In genomic region chr13:94749162-94749561, GRCh38 we compare ENCODE assay signal across 30 cellular contexts. TPM values are rescaled to one million over a fixed set of nuclear protein-coding genes. Genes with fewer than 3 reads are reported as not detected.
DNase-seq lines count a peak whose midpoint lies in the region; ATAC-seq, FAIRE-seq and TF ChIP-seq lines count a peak whose summit lies in the region.
"Had no signal": no experiment of that assay in that cellular context is flagged by ENCODE, and none has a peak within 500 bp of the region (broad histone marks: within the 10 kb centered on the region; RNA-seq: fewer than 3 reads in every experiment).

No MANE protein-coding gene starts in this region.

- H3K4me1 ChIP-seq in H1 (replicated peaks in 1 of 4; ENCODE audit: control insufficient read depth in 3 of 4, insufficient read depth in 4 of 4, low read length in 3 of 4): peaks cover 0 to 3% (median 0%) of the 10 kb centered on the region in 4 experiments; a peak in 1 of 7 replicates
- H3K4me1 ChIP-seq in right lobe of liver: no peaks in the 10 kb centered on the region
- H3K4me1 ChIP-seq: BE2C, BLaER1 had no signal

- no peaks in the 10 kb centered on the region for H3K27me3 Mint-ChIP-seq in type B pancreatic cell

- POLR2A ChIA-PET in H1 (lab: Charles Lee; ENCODE audit: partially characterized antibody): no interaction called here

- H4K20me1 ChIP-seq in H1 (replicated peaks in 1 of 2; ENCODE audit: control insufficient read depth in 1 of 2, insufficient read depth in 2 of 2, low read length in 2 of 2): no peaks in the 10 kb centered on the region
- H4K20me1 ChIP-seq: BLaER1 had no signal

- H3K4me1 Mint-ChIP-seq in type B pancreatic cell (ENCODE audit: unreplicated experiment): no peaks in the 10 kb centered on the region
- H3K4me1 Mint-ChIP-seq: CD14-positive monocyte; CD4-positive, alpha-beta memory T cell; CD4-positive, CD25-positive, alpha-beta regulatory T cell; CD8-positive, alpha-beta memory T cell had no signal

- no peak overlapping the region for H2BK20ac ChIP-seq in H1 (ENCODE audit: low read length)

- DNase-seq in H54 (ENCODE audit: insufficient read length, low spot score) (no peak), H1 (ENCODE audit: low read depth in 1 of 2, low spot score in 2 of 2) (no peak), type B pancreatic cell (ENCODE audit: extremely low spot score, unreplicated experiment) (no peak), GM19240 (ENCODE audit: insufficient read length, low spot score) (no peak), anterior cingulate cortex (lab: John Stamatoyannopoulos, UW) (no peak), right lobe of liver (no peak)
- DNase-seq: 8988T; ACHN; BE2C; C1 segment of cervical spinal cord; CD4-positive, alpha-beta memory T cell; CD4-positive, CD25-positive, alpha-beta regulatory T cell; CD8-positive, alpha-beta memory T cell; COR-L47; DMS 273 treated with DMSO at 0.1 percent for 48 hours; DMS153; DMS53; DMS79; DND-41; EL; GDM1 had no signal

- no peak overlapping the region for H3K18ac ChIP-seq in H1 (ENCODE audit: extremely low read depth, low read length)

- no peak overlapping the region for H3K23ac ChIP-seq in H1 (ENCODE audit: insufficient read length)

- no peak overlapping the region for H2BK5ac ChIP-seq in H1 (ENCODE audit: low read depth, low read length)

- H2AFZ ChIP-seq in H1 (ENCODE audit: low read length): peak overlapping the region; percentile 26; the same call in 1 of the 2 replicates

- H3K9ac ChIP-seq in H1 (replicated peaks in 1 of 4; ENCODE audit: extremely low read depth in 1 of 4, low read depth in 3 of 4, low read length in 3 of 4): no peak overlapping the region
- H3K9ac ChIP-seq: BLaER1 had no signal

- H3K9me3 ChIP-seq in H1 (ENCODE audit: insufficient read depth in 2 of 2, low read depth in 1 of 2, low read length in 1 of 2): no peaks in the 10 kb centered on the region
- no peaks in the 10 kb centered on the region for H3K9me3 ChIP-seq in right lobe of liver
- H3K9me3 ChIP-seq: BE2C, BLaER1 had no signal

- no peaks in the 10 kb centered on the region for H3K36me3 ChIP-seq in H1 (ENCODE audit: control insufficient read depth in 2 of 4, insufficient read depth in 4 of 4, low read length in 3 of 4)
- H3K36me3 ChIP-seq in right lobe of liver: no peaks in the 10 kb centered on the region
- H3K36me3 ChIP-seq: BE2C, BLaER1 had no signal

- no peak overlapping the region for H3K14ac ChIP-seq in H1 (ENCODE audit: insufficient read length)

- FAIRE-seq in H54 (lab: Jason Lieb, UNC): peak; percentile 11
- FAIRE-seq in H1 (lab: Jason Lieb, UNC): no peak
- FAIRE-seq: A204.1, GM12878, GM12892, GM18507 had no signal

- H3K9me3 Mint-ChIP-seq in type B pancreatic cell: no peaks in the 10 kb centered on the region
- H3K9me3 Mint-ChIP-seq: CD4-positive, CD25-positive, alpha-beta regulatory T cell; CD8-positive, alpha-beta memory T cell had no signal

- H2BK12ac ChIP-seq in H1 (ENCODE audit: low read depth, low read length): no peak overlapping the region

- no peak overlapping the region for H4K91ac ChIP-seq in H1 (replicated peaks; ENCODE audit: insufficient read length, low read length)

- intact Hi-C loops in right lobe of liver (cut with DNase I): no loop called here

- no peaks in the 10 kb centered on the region for H3K79me1 ChIP-seq in H1 (ENCODE audit: low read depth, low read length)

- H4K8ac ChIP-seq in H1 (ENCODE audit: extremely low read depth, insufficient read depth, low read length): no peak overlapping the region

- TF ChIP-seq CTCF in H1 (IDR thresholded peaks at IDR 0.05; ENCODE audit: control extremely low read depth in 1 of 3, insufficient read depth in 1 of 3, low read depth in 1 of 3, low read length in 3 of 3) (no peak), type B pancreatic cell (conservative IDR thresholded peaks at IDR 0.05) (no peak), right lobe of liver (IDR thresholded peaks at IDR 0.05) (no peak)

- peak overlapping the region; percentile 7 for H3K27ac Mint-ChIP-seq in type B pancreatic cell
- H3K27ac Mint-ChIP-seq: CD14-positive monocyte; CD4-positive, alpha-beta memory T cell; CD4-positive, CD25-positive, alpha-beta regulatory T cell had no signal

- H3K4ac ChIP-seq in H1 (replicated peaks; ENCODE audit: insufficient read length, low read depth, low read length): no peak overlapping the region

- no peak overlapping the region for H2AK5ac ChIP-seq in H1 (ENCODE audit: low read depth, low read length)

- ATAC-seq in right lobe of liver: no peak
- ATAC-seq: GM12878 had no signal

- TF ChIP-seq RAD21 in H1 (IDR thresholded peaks at IDR 0.05 in 1 of 2, conservative IDR thresholded peaks at IDR 0.05 in 1 of 2; ENCODE audit: low read depth in 2 of 2, low read length in 2 of 2): no peak

- CTCF ChIA-PET in H1 (lab: Charles Lee; ENCODE audit: partially characterized antibody): interaction anchor here (0.5 to 0.6 kb wide), 2 partner anchors 118 to 200 kb away, joined by 3 to 5 read pairs; no protein-coding TSS in a partner anchor

- H3K27me3 ChIP-seq in H1 (replicated peaks in 1 of 4; ENCODE audit: control insufficient read depth in 3 of 4, extremely low read depth in 1 of 4, insufficient read depth in 3 of 4, low read length in 3 of 4) (no peaks in the 10 kb centered on the region), right lobe of liver (no peaks in the 10 kb centered on the region)
- H3K27me3 ChIP-seq: BLaER1 had no signal

- no peak for TF ChIP-seq POLR2A in H54 (IDR thresholded peaks at IDR 0.05; ENCODE audit: low read depth, low read length)
- no peak for TF ChIP-seq POLR2A in H1 (IDR thresholded peaks at IDR 0.05; ENCODE audit: control extremely low read depth in 1 of 2, low read depth in 2 of 2, low read length in 2 of 2)
- TF ChIP-seq POLR2A in right lobe of liver (IDR thresholded peaks at IDR 0.05): no peak

- no peaks in the 10 kb centered on the region for H3K23me2 ChIP-seq in H1 (ENCODE audit: low read depth, low read length)

- no peak overlapping the region for H3K4me2 ChIP-seq in H1 (ENCODE audit: insufficient read depth in 1 of 2, low read depth in 2 of 2, low read length in 2 of 2)
- H3K4me2 ChIP-seq: BLaER1 had no signal

- H3K27ac ChIP-seq in H1 (ENCODE audit: low read depth, low read length): no peak overlapping the region
- no peak overlapping the region for H3K27ac ChIP-seq in right lobe of liver
- H3K27ac ChIP-seq: BLaER1 had no signal

- H3K4me3 ChIP-seq in H1 (ENCODE audit: extremely low read depth in 1 of 4, insufficient read depth in 2 of 4, low read depth in 3 of 4, low read length in 4 of 4): no peak overlapping the region
- no peak overlapping the region for H3K4me3 ChIP-seq in right lobe of liver
- H3K4me3 ChIP-seq: BLaER1, GM12878 had no signal

- no peak overlapping the region for H4K5ac ChIP-seq in H1 (ENCODE audit: insufficient read length, low read depth, low read length)

- H3K56ac ChIP-seq in H1 (replicated peaks; ENCODE audit: insufficient read length, low read depth, low read length): no peak overlapping the region

- WGBS in H1 (ENCODE audit: extremely low coverage in 1 of 2, insufficient coverage in 1 of 2, insufficient read length in 1 of 2, insufficient replicate concordance in 2 of 2, low coverage in 1 of 2, low lambda C conversion rate in 2 of 2, missing lambda C conversion rate in 1 of 2), 2 experiments: 85% methylated on average over 1 of the region's 1 CpG; no CpG with 5 or more reads in 1 of the 2 experiments
- 70% methylated on average over 1 of the region's 1 CpG for WGBS in right lobe of liver (ENCODE audit: insufficient coverage, low coverage, low lambda C conversion rate, missing lambda C conversion rate)

- H3K36me3 Mint-ChIP-seq in type B pancreatic cell: no peaks in the 10 kb centered on the region
- H3K36me3 Mint-ChIP-seq: CD14-positive monocyte; CD4-positive, alpha-beta memory T cell; CD4-positive, CD25-positive, alpha-beta regulatory T cell; CD8-positive, alpha-beta memory T cell had no signal

- no peaks in the 10 kb centered on the region for H3K79me2 ChIP-seq in H1 (ENCODE audit: control insufficient read depth in 1 of 2, insufficient read depth in 2 of 2, low read length in 2 of 2)

- peak overlapping the region; percentile 9 for H3K4me3 Mint-ChIP-seq in type B pancreatic cell
- H3K4me3 Mint-ChIP-seq: CD14-positive monocyte; CD4-positive, alpha-beta memory T cell; CD4-positive, CD25-positive, alpha-beta regulatory T cell; CD8-positive, alpha-beta memory T cell had no signal

- no peak for TF ChIP-seq EP300 in H1 (IDR thresholded peaks at IDR 0.05; ENCODE audit: borderline replicate concordance in 1 of 2, low read depth in 2 of 2, low read length in 2 of 2)

- no peak overlapping the region for H2BK120ac ChIP-seq in H1 (replicated peaks; ENCODE audit: low read depth, low read length)

- H2BK15ac ChIP-seq in H1 (ENCODE audit: low read length): no peak overlapping the region

TF ChIP-seq in H1, 55 proteins besides CTCF, POLR2A, EP300 and RAD21:
- TF ChIP-seq JUND (IDR thresholded peaks at IDR 0.05; ENCODE audit: low read length): no peak
- no peak for TF ChIP-seq POU5F1 (IDR thresholded peaks at IDR 0.05; ENCODE audit: low read depth, low read length)
- TF ChIP-seq RBBP5 (IDR thresholded peaks at IDR 0.05; ENCODE audit: borderline replicate concordance, low read depth, low read length): no peak

RNA-seq across cellular contexts. Expression of gene SOX21, which starts 36.8 kb away (rescaled TPM):
- 3.9 and 4.2 TPM in 2 replicates for total RNA-seq in H1 (2021; fragmentation: NEBNext Ultra II Directional; extraction: Animal tissue kit (Norgen Biotek cat#: 25700))
- polyA plus RNA-seq in H1 (2011; rRNA removed): 3.9 and 9.3 TPM in 2 replicates
- 7.1 TPM for polyA plus RNA-seq in H1 (2011; cell fraction: cytosol; rRNA removed)
- 6.9 TPM for polyA plus RNA-seq in H1 (2011; cell fraction: nucleus; rRNA removed)
- polyA plus RNA-seq in H1 (2012, experiment 1 of 2): 2.8 to 3.9 TPM (median 3.0 TPM) in 4 replicates
- polyA plus RNA-seq in H1 (2012, experiment 2 of 2): 2.5 TPM
- 1.5 TPM for polyA plus RNA-seq in H1 (2013, experiment 1 of 2)
- 1.1 TPM for polyA plus RNA-seq in H1 (2013, experiment 2 of 2)
- polyA minus RNA-seq in H1 (2011; rRNA and poly(A)+ RNA removed): 3.7 and 7.6 TPM in 2 replicates
- 8.8 TPM for polyA minus RNA-seq in H1 (2011; cell fraction: cytosol; rRNA and poly(A)+ RNA removed)
- 13.7 TPM for polyA minus RNA-seq in H1 (2011; cell fraction: nucleus; rRNA and poly(A)+ RNA removed)
- total RNA-seq in type B pancreatic cell (ENCODE audit: low replicate concordance) (9.6 and 11.4 TPM in 2 replicates), right lobe of liver (not detected)
- total RNA-seq: A673; CD4-positive, alpha-beta memory T cell; CD4-positive, CD25-positive, alpha-beta regulatory T cell; CD8-positive, alpha-beta memory T cell; G401; GM12878 had no signal
- polyA plus RNA-seq: AG04450; CD14-positive monocyte; CD4-positive, alpha-beta memory T cell; CD4-positive, CD25-positive, alpha-beta regulatory T cell; CD8-positive, alpha-beta memory T cell; GM12878 had no signal
